Comparison of ENCODE assay signal across 20 cellular contexts in the genomic region with DNA sequence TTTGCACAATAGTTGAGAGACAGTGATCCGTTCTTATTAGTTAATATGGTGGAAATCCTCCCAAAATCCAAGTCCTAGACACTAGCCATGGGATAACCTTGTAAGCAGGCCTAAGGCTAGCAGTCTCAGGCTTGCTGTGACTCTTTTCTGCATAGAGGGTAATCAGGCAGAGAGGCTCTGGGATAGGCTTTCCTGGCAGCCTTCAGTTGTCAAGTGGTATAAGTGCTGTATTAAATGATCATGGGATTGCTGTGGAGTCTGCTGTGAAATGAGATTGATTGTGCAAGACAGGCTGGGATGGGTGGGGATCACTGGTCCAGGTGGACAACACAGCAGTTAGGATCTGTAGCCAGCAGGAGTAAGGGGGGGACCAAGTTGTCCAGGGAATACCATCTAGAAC.
"Had no signal": no experiment of that assay in that cellular context is flagged by ENCODE, and none has a peak within 500 bp of the region (broad histone marks: within the 10 kb centered on the region; RNA-seq: fewer than 3 reads in every experiment).

No MANE protein-coding gene starts in this region.

- H3K4me3 ChIP-seq: esophagus muscularis mucosa, gastrocnemius medialis, heart right ventricle, left lung, lower lobe of right lung, psoas muscle, sigmoid colon, skin epidermis, stomach, thoracic aorta, transverse colon had no signal

- H3K4me1 ChIP-seq: left lung had no signal

- H3K27me3 ChIP-seq: esophagus muscularis mucosa, gastrocnemius medialis, heart right ventricle, left lung, sigmoid colon, stomach, transverse colon had no signal

- H3K9me3 ChIP-seq: esophagus muscularis mucosa, gastrocnemius medialis, heart right ventricle, left lung, lower lobe of right lung, psoas muscle, sigmoid colon, stomach, thoracic aorta, transverse colon had no signal

- DNase-seq: effector memory CD4-positive, alpha-beta T cell; gastrocnemius medialis; heart right ventricle; hypothalamus; kidney glomerular epithelial cell; left lung; lower lobe of right lung; naive B cell; nephron progenitor cell; psoas muscle; sigmoid colon; stimulated activated CD4-positive, alpha-beta T cell treated with anti-CD3 and anti-CD28 coated beads, Interleukin-2, amount 100 ng/mL, for 24 hours; stimulated activated naive CD4-positive, alpha-beta T cell; stomach; substantia nigra; transverse colon had no signal

- H3K36me3 ChIP-seq: esophagus muscularis mucosa, gastrocnemius medialis, heart right ventricle, left lung, lower lobe of right lung, sigmoid colon, stomach, thoracic aorta, transverse colon had no signal

- ATAC-seq: gastrocnemius medialis, heart right ventricle, left lung, lower lobe of right lung had no signal

- H3K27ac ChIP-seq: epithelial cell of prostate, esophagus muscularis mucosa, gastrocnemius medialis, heart right ventricle, left lung, lower lobe of right lung, psoas muscle, sigmoid colon, skin epidermis, stomach, thoracic aorta, transverse colon had no signal
